In the genomic region with DNA sequence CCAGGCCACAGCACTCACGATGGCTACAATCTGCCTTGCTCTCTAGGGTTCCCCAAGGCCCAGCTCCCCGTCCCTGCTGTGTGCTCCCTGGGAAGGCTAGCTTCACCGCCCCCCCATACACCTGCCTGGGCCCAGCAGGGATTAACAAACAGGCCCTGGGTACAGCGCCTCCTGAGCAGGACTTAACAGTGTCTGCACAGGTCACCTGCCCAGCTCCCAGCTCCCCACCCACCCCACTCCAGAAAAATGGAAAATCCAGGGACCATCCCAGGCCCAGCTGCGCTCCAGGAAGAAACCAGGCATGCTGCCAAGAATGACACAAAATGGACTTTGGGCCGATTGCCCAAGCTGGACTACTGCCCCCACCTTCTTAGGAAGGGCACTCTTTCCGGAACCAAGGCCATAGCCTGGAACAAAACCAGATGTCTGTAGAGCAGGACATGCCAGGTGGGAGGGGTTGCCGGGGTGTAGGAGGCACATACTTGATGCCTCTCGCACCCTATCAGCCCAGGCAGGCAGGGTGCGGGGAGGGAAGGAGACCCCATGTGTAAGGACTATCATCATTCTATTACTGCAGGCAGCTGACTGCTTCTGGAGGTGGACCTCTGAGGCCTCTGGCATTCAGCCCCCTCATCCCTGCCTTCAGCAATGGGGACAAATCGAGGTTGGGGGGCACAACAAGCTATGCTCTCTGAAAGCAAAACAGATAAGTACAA, we compare ENCODE assay signal across 1 cellular context.
TF ChIP-seq lines count a peak whose summit lies in the region.

No MANE protein-coding gene starts in this region.

TF ChIP-seq in HepG2, 621 proteins besides CTCF, POLR2A, EP300 and RAD21 (continued from another document and continues in another):
- TF ChIP-seq, protein P1, sequence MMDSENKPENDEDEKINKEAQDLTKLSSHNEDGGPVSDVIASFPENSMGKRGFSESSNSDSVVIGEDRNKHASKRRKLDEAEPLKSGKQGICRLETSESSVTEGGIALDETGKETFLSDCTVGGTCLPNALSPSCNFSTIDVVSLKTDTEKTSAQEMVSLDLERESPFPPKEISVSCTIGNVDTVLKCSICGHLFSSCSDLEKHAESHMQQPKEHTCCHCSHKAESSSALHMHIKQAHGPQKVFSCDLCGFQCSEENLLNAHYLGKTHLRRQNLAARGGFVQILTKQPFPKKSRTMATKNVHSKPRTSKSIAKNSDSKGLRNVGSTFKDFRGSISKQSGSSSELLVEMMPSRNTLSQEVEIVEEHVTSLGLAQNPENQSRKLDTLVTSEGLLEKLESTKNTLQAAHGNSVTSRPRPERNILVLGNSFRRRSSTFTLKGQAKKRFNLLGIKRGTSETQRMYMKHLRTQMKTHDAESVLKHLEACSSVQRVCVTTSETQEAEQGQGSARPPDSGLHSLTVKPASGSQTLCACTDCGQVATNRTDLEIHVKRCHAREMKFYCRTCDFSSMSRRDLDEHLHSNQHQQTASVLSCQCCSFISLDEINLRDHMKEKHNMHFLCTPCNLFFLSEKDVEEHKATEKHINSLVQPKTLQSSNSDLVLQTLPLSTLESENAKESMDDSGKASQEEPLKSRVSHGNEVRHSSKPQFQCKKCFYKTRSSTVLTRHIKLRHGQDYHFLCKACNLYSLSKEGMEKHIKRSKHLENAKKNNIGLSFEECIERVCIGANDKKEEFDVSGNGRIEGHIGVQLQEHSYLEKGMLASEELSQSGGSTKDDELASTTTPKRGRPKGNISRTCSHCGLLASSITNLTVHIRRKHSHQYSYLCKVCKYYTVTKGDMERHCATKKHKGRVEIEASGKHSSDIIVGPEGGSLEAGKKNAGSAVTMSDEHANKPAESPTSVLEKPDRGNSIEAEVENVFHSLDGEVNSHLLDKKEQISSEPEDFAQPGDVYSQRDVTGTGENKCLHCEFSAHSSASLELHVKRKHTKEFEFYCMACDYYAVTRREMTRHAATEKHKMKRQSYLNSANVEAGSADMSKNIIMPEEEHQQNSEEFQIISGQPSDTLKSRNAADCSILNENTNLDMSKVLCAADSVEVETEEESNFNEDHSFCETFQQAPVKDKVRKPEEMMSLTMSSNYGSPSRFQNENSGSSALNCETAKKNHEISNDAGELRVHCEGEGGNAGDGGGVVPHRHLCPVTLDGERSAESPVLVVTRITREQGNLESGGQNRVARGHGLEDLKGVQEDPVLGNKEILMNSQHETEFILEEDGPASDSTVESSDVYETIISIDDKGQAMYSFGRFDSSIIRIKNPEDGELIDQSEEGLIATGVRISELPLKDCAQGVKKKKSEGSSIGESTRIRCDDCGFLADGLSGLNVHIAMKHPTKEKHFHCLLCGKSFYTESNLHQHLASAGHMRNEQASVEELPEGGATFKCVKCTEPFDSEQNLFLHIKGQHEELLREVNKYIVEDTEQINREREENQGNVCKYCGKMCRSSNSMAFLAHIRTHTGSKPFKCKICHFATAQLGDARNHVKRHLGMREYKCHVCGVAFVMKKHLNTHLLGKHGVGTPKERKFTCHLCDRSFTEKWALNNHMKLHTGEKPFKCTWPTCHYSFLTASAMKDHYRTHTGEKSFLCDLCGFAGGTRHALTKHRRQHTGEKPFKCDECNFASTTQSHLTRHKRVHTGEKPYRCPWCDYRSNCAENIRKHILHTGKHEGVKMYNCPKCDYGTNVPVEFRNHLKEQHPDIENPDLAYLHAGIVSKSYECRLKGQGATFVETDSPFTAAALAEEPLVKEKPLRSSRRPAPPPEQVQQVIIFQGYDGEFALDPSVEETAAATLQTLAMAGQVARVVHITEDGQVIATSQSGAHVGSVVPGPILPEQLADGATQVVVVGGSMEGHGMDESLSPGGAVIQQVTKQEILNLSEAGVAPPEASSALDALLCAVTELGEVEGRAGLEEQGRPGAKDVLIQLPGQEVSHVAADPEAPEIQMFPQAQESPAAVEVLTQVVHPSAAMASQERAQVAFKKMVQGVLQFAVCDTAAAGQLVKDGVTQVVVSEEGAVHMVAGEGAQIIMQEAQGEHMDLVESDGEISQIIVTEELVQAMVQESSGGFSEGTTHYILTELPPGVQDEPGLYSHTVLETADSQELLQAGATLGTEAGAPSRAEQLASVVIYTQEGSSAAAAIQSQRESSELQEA (CRISPR knock-in tag; IDR thresholded peaks at IDR 0.05; ENCODE audit: not compliant biosample characterization) = peak; percentile 88
- TF ChIP-seq ZNF780A (CRISPR knock-in tag; IDR thresholded peaks at IDR 0.05) (peak; percentile 96), NCOR1 (IDR thresholded peaks at IDR 0.05; ENCODE audit: borderline replicate concordance, low read length) (peak; percentile 100), ZNF143 (CRISPR knock-in tag; IDR thresholded peaks at IDR 0.05) (peak; percentile 62; the same call in 1 of the 2 replicates), ZNF329 (CRISPR knock-in tag; IDR thresholded peaks at IDR 0.05; ENCODE audit: low read depth) (peak; percentile 80; the same call in 1 of the 2 replicates), RORA (CRISPR knock-in tag; IDR thresholded peaks at IDR 0.05) (no peak), ZSCAN22 (CRISPR knock-in tag; IDR thresholded peaks at IDR 0.05) (0 out of 2 replicates have a peak, but pooled peaks have one; percentile 67), ZNF552 (CRISPR knock-in tag; IDR thresholded peaks at IDR 0.05; ENCODE audit: borderline replicate concordance) (peak; percentile 85; the same call in 1 of the 2 replicates), CREM (IDR thresholded peaks at IDR 0.05) (peak; percentile 97), CREM (CRISPR knock-in tag; IDR thresholded peaks at IDR 0.05) (no peak), ZC3H13 (CRISPR knock-in tag; IDR thresholded peaks at IDR 0.05) (peak; percentile 94), ZNF878 (CRISPR knock-in tag; IDR thresholded peaks at IDR 0.05) (peak; percentile 96), HNRNPK (IDR thresholded peaks at IDR 0.05; ENCODE audit: low read depth, low read length, poor library complexity, severe bottlenecking) (no peak), ZBTB38 (CRISPR knock-in tag; IDR thresholded peaks at IDR 0.05) (peak; percentile 94), KLF9 (CRISPR knock-in tag; IDR thresholded peaks at IDR 0.05; ENCODE audit: low read depth) (peak; percentile 76; the same call in 1 of the 2 replicates), ZNF660 (CRISPR knock-in tag; IDR thresholded peaks at IDR 0.05; ENCODE audit: borderline replicate concordance, low read depth) (no peak; the same call in 1 of the 2 replicates), ZNF383 (CRISPR knock-in tag; IDR thresholded peaks at IDR 0.05; ENCODE audit: borderline replicate concordance) (no peak), ZNF766 (CRISPR knock-in tag; IDR thresholded peaks at IDR 0.05; ENCODE audit: borderline replicate concordance) (no peak), MED8 (CRISPR knock-in tag; IDR thresholded peaks at IDR 0.05; ENCODE audit: insufficient replicate concordance) (peak; percentile 100), NRL (CRISPR knock-in tag; IDR thresholded peaks at IDR 0.05; ENCODE audit: borderline replicate concordance) (peak; percentile 23; the same call in 1 of the 2 replicates), SP5 (CRISPR knock-in tag; IDR thresholded peaks at IDR 0.05; ENCODE audit: borderline replicate concordance, low read depth) (peak; percentile 98)
- TF ChIP-seq, protein P2, sequence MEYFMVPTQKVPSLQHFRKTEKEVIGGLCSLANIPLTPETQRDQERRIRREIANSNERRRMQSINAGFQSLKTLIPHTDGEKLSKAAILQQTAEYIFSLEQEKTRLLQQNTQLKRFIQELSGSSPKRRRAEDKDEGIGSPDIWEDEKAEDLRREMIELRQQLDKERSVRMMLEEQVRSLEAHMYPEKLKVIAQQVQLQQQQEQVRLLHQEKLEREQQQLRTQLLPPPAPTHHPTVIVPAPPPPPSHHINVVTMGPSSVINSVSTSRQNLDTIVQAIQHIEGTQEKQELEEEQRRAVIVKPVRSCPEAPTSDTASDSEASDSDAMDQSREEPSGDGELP (IDR thresholded peaks at IDR 0.05; ENCODE audit: borderline replicate concordance, low read depth) = peak; percentile 98
- TF ChIP-seq, protein P3, sequence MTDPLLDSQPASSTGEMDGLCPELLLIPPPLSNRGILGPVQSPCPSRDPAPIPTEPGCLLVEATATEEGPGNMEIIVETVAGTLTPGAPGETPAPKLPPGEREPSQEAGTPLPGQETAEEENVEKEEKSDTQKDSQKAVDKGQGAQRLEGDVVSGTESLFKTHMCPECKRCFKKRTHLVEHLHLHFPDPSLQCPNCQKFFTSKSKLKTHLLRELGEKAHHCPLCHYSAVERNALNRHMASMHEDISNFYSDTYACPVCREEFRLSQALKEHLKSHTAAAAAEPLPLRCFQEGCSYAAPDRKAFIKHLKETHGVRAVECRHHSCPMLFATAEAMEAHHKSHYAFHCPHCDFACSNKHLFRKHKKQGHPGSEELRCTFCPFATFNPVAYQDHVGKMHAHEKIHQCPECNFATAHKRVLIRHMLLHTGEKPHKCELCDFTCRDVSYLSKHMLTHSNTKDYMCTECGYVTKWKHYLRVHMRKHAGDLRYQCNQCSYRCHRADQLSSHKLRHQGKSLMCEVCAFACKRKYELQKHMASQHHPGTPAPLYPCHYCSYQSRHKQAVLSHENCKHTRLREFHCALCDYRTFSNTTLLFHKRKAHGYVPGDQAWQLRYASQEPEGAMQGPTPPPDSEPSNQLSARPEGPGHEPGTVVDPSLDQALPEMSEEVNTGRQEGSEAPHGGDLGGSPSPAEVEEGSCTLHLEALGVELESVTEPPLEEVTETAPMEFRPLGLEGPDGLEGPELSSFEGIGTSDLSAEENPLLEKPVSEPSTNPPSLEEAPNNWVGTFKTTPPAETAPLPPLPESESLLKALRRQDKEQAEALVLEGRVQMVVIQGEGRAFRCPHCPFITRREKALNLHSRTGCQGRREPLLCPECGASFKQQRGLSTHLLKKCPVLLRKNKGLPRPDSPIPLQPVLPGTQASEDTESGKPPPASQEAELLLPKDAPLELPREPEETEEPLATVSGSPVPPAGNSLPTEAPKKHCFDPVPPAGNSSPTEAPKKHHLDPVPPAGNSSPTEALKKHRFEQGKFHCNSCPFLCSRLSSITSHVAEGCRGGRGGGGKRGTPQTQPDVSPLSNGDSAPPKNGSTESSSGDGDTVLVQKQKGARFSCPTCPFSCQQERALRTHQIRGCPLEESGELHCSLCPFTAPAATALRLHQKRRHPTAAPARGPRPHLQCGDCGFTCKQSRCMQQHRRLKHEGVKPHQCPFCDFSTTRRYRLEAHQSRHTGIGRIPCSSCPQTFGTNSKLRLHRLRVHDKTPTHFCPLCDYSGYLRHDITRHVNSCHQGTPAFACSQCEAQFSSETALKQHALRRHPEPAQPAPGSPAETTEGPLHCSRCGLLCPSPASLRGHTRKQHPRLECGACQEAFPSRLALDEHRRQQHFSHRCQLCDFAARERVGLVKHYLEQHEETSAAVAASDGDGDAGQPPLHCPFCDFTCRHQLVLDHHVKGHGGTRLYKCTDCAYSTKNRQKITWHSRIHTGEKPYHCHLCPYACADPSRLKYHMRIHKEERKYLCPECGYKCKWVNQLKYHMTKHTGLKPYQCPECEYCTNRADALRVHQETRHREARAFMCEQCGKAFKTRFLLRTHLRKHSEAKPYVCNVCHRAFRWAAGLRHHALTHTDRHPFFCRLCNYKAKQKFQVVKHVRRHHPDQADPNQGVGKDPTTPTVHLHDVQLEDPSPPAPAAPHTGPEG (CRISPR knock-in tag; IDR thresholded peaks at IDR 0.05) = no peak
- TF ChIP-seq, protein P4, sequence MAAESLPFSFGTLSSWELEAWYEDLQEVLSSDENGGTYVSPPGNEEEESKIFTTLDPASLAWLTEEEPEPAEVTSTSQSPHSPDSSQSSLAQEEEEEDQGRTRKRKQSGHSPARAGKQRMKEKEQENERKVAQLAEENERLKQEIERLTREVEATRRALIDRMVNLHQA (CRISPR knock-in tag; IDR thresholded peaks at IDR 0.05) = no peak
- TF ChIP-seq, protein P5, sequence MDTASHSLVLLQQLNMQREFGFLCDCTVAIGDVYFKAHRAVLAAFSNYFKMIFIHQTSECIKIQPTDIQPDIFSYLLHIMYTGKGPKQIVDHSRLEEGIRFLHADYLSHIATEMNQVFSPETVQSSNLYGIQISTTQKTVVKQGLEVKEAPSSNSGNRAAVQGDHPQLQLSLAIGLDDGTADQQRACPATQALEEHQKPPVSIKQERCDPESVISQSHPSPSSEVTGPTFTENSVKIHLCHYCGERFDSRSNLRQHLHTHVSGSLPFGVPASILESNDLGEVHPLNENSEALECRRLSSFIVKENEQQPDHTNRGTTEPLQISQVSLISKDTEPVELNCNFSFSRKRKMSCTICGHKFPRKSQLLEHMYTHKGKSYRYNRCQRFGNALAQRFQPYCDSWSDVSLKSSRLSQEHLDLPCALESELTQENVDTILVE (CRISPR knock-in tag; IDR thresholded peaks at IDR 0.05) = peak; percentile 96
- TF ChIP-seq, protein P6, sequence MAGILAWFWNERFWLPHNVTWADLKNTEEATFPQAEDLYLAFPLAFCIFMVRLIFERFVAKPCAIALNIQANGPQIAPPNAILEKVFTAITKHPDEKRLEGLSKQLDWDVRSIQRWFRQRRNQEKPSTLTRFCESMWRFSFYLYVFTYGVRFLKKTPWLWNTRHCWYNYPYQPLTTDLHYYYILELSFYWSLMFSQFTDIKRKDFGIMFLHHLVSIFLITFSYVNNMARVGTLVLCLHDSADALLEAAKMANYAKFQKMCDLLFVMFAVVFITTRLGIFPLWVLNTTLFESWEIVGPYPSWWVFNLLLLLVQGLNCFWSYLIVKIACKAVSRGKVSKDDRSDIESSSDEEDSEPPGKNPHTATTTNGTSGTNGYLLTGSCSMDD (CRISPR knock-in tag; IDR thresholded peaks at IDR 0.05) = no peak
- TF ChIP-seq, protein P7, sequence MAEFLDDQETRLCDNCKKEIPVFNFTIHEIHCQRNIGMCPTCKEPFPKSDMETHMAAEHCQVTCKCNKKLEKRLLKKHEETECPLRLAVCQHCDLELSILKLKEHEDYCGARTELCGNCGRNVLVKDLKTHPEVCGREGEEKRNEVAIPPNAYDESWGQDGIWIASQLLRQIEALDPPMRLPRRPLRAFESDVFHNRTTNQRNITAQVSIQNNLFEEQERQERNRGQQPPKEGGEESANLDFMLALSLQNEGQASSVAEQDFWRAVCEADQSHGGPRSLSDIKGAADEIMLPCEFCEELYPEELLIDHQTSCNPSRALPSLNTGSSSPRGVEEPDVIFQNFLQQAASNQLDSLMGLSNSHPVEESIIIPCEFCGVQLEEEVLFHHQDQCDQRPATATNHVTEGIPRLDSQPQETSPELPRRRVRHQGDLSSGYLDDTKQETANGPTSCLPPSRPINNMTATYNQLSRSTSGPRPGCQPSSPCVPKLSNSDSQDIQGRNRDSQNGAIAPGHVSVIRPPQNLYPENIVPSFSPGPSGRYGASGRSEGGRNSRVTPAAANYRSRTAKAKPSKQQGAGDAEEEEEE (CRISPR knock-in tag; IDR thresholded peaks at IDR 0.05; ENCODE audit: borderline replicate concordance) = peak; percentile 88; the same call in 1 of the 2 replicates
- TF ChIP-seq, protein P8, sequence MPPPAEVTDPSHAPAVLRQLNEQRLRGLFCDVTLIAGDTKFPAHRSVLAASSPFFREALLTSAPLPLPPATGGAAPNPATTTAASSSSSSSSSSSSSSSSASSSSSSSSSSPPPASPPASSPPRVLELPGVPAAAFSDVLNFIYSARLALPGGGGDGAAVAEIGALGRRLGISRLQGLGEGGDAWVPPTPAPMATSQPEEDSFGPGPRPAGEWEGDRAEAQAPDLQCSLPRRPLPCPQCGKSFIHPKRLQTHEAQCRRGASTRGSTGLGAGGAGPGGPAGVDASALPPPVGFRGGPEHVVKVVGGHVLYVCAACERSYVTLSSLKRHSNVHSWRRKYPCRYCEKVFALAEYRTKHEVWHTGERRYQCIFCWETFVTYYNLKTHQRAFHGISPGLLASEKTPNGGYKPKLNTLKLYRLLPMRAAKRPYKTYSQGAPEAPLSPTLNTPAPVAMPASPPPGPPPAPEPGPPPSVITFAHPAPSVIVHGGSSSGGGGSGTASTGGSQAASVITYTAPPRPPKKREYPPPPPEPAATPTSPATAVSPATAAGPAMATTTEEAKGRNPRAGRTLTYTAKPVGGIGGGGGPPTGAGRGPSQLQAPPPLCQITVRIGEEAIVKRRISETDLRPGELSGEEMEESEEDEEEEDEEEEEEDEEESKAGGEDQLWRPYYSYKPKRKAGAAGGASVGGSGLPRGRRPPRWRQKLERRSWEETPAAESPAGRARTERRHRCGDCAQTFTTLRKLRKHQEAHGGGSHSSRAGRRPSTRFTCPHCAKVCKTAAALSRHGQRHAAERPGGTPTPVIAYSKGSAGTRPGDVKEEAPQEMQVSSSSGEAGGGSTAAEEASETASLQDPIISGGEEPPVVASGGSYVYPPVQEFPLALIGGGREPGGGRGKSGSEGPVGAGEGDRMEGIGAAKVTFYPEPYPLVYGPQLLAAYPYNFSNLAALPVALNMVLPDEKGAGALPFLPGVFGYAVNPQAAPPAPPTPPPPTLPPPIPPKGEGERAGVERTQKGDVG (CRISPR knock-in tag; IDR thresholded peaks at IDR 0.05; ENCODE audit: borderline replicate concordance) = peak; percentile 100
